In genomic region chr12:24821691-24822090, GRCh38 we compare ENCODE assay signal across 9 cellular contexts.
DNase-seq lines count a peak whose midpoint lies in the region; ATAC-seq and TF ChIP-seq lines count a peak whose summit lies in the region.
"Had no signal": no experiment of that assay in that cellular context is flagged by ENCODE, and none has a peak within 500 bp of the region (broad histone marks: within the 10 kb centered on the region; RNA-seq: fewer than 3 reads in every experiment).

No MANE protein-coding gene starts in this region.

- H3K4me3 Mint-ChIP-seq in activated naive CD8-positive, alpha-beta T cell treated with anti-CD3 and anti-CD28 coated beads for 36 hours: no peak overlapping the region
- H3K4me3 Mint-ChIP-seq in CD14-positive monocyte: no peak overlapping the region
- no peak overlapping the region for H3K4me3 Mint-ChIP-seq in type B pancreatic cell

- H3K27ac Mint-ChIP-seq in activated naive CD8-positive, alpha-beta T cell treated with anti-CD3 and anti-CD28 coated beads for 36 hours: peak overlapping the region; percentile 69
- no peak overlapping the region for H3K27ac Mint-ChIP-seq in CD14-positive monocyte
- H3K27ac Mint-ChIP-seq in type B pancreatic cell: no peak overlapping the region

- POLR2A ChIA-PET in OCI-LY7 (lab: Charles Lee): interaction anchor here (0.6 kb wide), 1 partner anchor 663 kb away, joined by 3 read pairs; no protein-coding TSS in a partner anchor

- no peak overlapping the region for H2AFZ ChIP-seq in OCI-LY7 (ENCODE audit: low read length)

- DNase-seq in stimulated activated CD4-positive, alpha-beta T cell treated with anti-CD3 and anti-CD28 coated beads, Interleukin-1b, Interleukin-23, amount 100 ng/mL, for 48 hours: peak; percentile 11
- no peak for DNase-seq in stimulated activated CD4-positive, alpha-beta T cell treated with anti-CD3 and anti-CD28 coated beads, Interleukin-12 subunit alpha, Interleukin-12 subunit beta, amount 100 ng/mL, for 4 hours
- no peak for DNase-seq in activated naive CD8-positive, alpha-beta T cell treated with anti-CD3 and anti-CD28 coated beads for 36 hours
- no peak for DNase-seq in CD14-positive monocyte (ENCODE audit: low spot score)
- DNase-seq in type B pancreatic cell (ENCODE audit: extremely low spot score, unreplicated experiment): no peak
- no peak for DNase-seq in NCI-H524 treated with DMSO at 0.1 percent for 48 hours (lab: John Stamatoyannopoulos, UW)
- no peak for DNase-seq in OCI-LY7 (ENCODE audit: low spot score)
- DNase-seq: DMS79 treated with DMSO at 0.1 percent for 48 hours had no signal

- no peak for TF ChIP-seq CTCF in CD14-positive monocyte (IDR thresholded peaks at IDR 0.05)
- no peak for TF ChIP-seq CTCF in type B pancreatic cell (conservative IDR thresholded peaks at IDR 0.05)
- TF ChIP-seq CTCF in OCI-LY7 (conservative IDR thresholded peaks at IDR 0.05; ENCODE audit: low read length): no peak

- no peaks in the 10 kb centered on the region for H3K4me1 ChIP-seq in OCI-LY7 (ENCODE audit: insufficient read depth, low read length, poor library complexity, severe bottlenecking)

- H3K9me3 Mint-ChIP-seq in activated naive CD8-positive, alpha-beta T cell treated with anti-CD3 and anti-CD28 coated beads for 36 hours: peaks cover 6% of the 10 kb centered on the region
- H3K9me3 Mint-ChIP-seq in CD14-positive monocyte (peaks cover 0 to 5% (median 0%) of the 10 kb centered on the region in 7 donors), type B pancreatic cell (no peaks in the 10 kb centered on the region)

- no peaks in the 10 kb centered on the region for H3K9me3 ChIP-seq in OCI-LY7 (ENCODE audit: low read length)

- no peaks in the 10 kb centered on the region for H3K27me3 Mint-ChIP-seq in activated naive CD8-positive, alpha-beta T cell treated with anti-CD3 and anti-CD28 coated beads for 36 hours
- H3K27me3 Mint-ChIP-seq in CD14-positive monocyte (ENCODE audit: low read depth in 3 of 3) (no peaks in the 10 kb centered on the region), type B pancreatic cell (no peaks in the 10 kb centered on the region)

- H3K36me3 ChIP-seq in OCI-LY7 (ENCODE audit: insufficient read depth, low read length): peaks cover 93% of the 10 kb centered on the region

- H3K9me2 ChIP-seq in OCI-LY7 (ENCODE audit: insufficient read depth, low read length): no peaks in the 10 kb centered on the region

- ATAC-seq in HG02970 (IDR thresholded peaks at IDR 0.05; ENCODE audit: low FRiP score, unreplicated experiment): peak; percentile 42

- no peaks in the 10 kb centered on the region for H4K20me1 ChIP-seq in OCI-LY7 (ENCODE audit: insufficient read depth, low read length)

- no peak overlapping the region for H3K4me2 ChIP-seq in OCI-LY7 (ENCODE audit: low read length)

- intact Hi-C loops in CD14-positive monocyte (cut with micrococcal nuclease) (no loop called here), OCI-LY7 (cut with micrococcal nuclease; ENCODE audit: unreplicated experiment) (no loop called here)

- CTCF ChIA-PET in OCI-LY7 (lab: Charles Lee; ENCODE audit: unreplicated experiment): no interaction called here

- no TSS peak for BruUV-seq in OCI-LY7 (replicated peaks; lab: Mats Ljungman, UMichigan)

- H3K4me3 ChIP-seq in OCI-LY7 (ENCODE audit: low read depth, low read length, poor library complexity, severe bottlenecking): no peak overlapping the region

- H3K4me1 Mint-ChIP-seq in activated naive CD8-positive, alpha-beta T cell treated with anti-CD3 and anti-CD28 coated beads for 36 hours: peaks cover 16% of the 10 kb centered on the region
- H3K4me1 Mint-ChIP-seq in CD14-positive monocyte (peaks cover 9% of the 10 kb centered on the region), type B pancreatic cell (ENCODE audit: unreplicated experiment) (no peaks in the 10 kb centered on the region)

- H3K27ac ChIP-seq in OCI-LY7 (ENCODE audit: low read depth, low read length, poor library complexity, severe bottlenecking): no peak overlapping the region

- no peaks in the 10 kb centered on the region for H3K79me2 ChIP-seq in OCI-LY7 (ENCODE audit: insufficient read depth, low read depth, low read length)

- H3K36me3 Mint-ChIP-seq in activated naive CD8-positive, alpha-beta T cell treated with anti-CD3 and anti-CD28 coated beads for 36 hours: peaks cover 17% of the 10 kb centered on the region
- H3K36me3 Mint-ChIP-seq in CD14-positive monocyte (peaks cover 0 to 4% of the 10 kb centered on the region in 2 donors), type B pancreatic cell (peaks cover 68% of the 10 kb centered on the region)
